Comparison of ENCODE assay signal across 18 cellular contexts in genomic region chr7:48105045-48105444, GRCh38. TPM values are rescaled to one million over a fixed set of nuclear protein-coding genes. Genes with fewer than 3 reads are reported as not detected.
A peak's percentile ranks its signal among the peaks of the same experiment; 100 is the strongest.
DNase-seq lines count a peak whose midpoint lies in the region; ATAC-seq and TF ChIP-seq lines count a peak whose summit lies in the region.
"Had no signal": no experiment of that assay in that cellular context is flagged by ENCODE, and none has a peak within 500 bp of the region (broad histone marks: within the 10 kb centered on the region; RNA-seq: fewer than 3 reads in every experiment).

No MANE protein-coding gene starts in this region.

- H3K27ac Mint-ChIP-seq in CD4-positive, alpha-beta T cell, result peak overlapping the region; percentile 49
- H3K27ac Mint-ChIP-seq in activated CD8-positive, alpha-beta T cell treated with anti-CD3 and anti-CD28 coated beads for 36 hours, result peak overlapping the region; percentile 48
- H3K27ac Mint-ChIP-seq in naive thymus-derived CD4-positive, alpha-beta T cell, result peak overlapping the region in 7 of 9 donors; percentile 15 to 85 (median 71)

- intact Hi-C loops in CD4-positive, alpha-beta T cell (cut with DNase I, micrococcal nuclease), result no loop called here
- intact Hi-C loops in activated CD8-positive, alpha-beta T cell treated with anti-CD3 and anti-CD28 coated beads for 36 hours (cut with micrococcal nuclease), result no loop called here
- intact Hi-C loops in naive thymus-derived CD4-positive, alpha-beta T cell (cut with micrococcal nuclease), result no loop called here

- H3K4me3 ChIP-seq in naive thymus-derived CD4-positive, alpha-beta T cell (ENCODE audit: low read length), result no peak overlapping the region

- peaks cover 15% of the 10 kb centered on the region for H3K4me1 Mint-ChIP-seq in CD4-positive, alpha-beta T cell (ENCODE audit: low read depth)
- peaks cover 8% of the 10 kb centered on the region for H3K4me1 Mint-ChIP-seq in activated CD8-positive, alpha-beta T cell treated with anti-CD3 and anti-CD28 coated beads for 36 hours (ENCODE audit: low read depth)
- peaks cover 16 to 47% (median 25%) of the 10 kb centered on the region in 7 donors for H3K4me1 Mint-ChIP-seq in naive thymus-derived CD4-positive, alpha-beta T cell

- peak; percentile 47 for DNase-seq in activated CD8-positive, alpha-beta memory T cell treated with anti-CD3 and anti-CD28 coated beads for 24 hours
- DNase-seq in activated CD8-positive, alpha-beta memory T cell treated with anti-CD3 and anti-CD28 coated beads, Interleukin-2, amount 50 U/mL, for 48 hours, result no peak
- no peak for DNase-seq in CD4-positive, alpha-beta T cell
- DNase-seq in activated CD8-positive, alpha-beta T cell treated with anti-CD3 and anti-CD28 coated beads for 36 hours, result no peak
- no peak for DNase-seq in naive thymus-derived CD4-positive, alpha-beta T cell
- no peak for DNase-seq in NCI-H2081 (lab: John Stamatoyannopoulos, UW)
- DNase-seq in NCI-H1694 (lab: John Stamatoyannopoulos, UW), result no peak
- no peak for DNase-seq in NCI-H1092 (lab: John Stamatoyannopoulos, UW)
- DNase-seq: C1 segment of cervical spinal cord; DMS79 treated with DMSO at 0.1 percent for 48 hours; IMR-90; Kasumi-1; NCI-H1417; NCI-H2029 treated with DMSO at 0.1 percent for 48 hours; NCI-H2227 treated with DMSO at 0.1 percent for 48 hours; NCI-H526 treated with DMSO at 0.1 percent for 48 hours; NK-92 treated with Interleukin-12 subunit alpha and Interleukin-12 subunit beta, amount 100 ng/mL, for 24 hours; OCI-M1 had no signal

- H3K36me3 Mint-ChIP-seq in CD4-positive, alpha-beta T cell (ENCODE audit: low read depth), result peaks cover 88% of the 10 kb centered on the region
- H3K36me3 Mint-ChIP-seq in activated CD8-positive, alpha-beta T cell treated with anti-CD3 and anti-CD28 coated beads for 36 hours (ENCODE audit: low read depth), result peaks cover 61% of the 10 kb centered on the region
- H3K36me3 Mint-ChIP-seq in naive thymus-derived CD4-positive, alpha-beta T cell, result peaks cover 17 to 55% (median 49%) of the 10 kb centered on the region in 5 donors

- POLR2A ChIA-PET in CD4-positive, alpha-beta T cell (lab: Charles Lee), result interaction anchor here (1.6 to 1.9 kb wide), 2 partner anchors 16 to 113 kb away, joined by 5 to 6 read pairs; partner anchors contain the start of gene UPP1
- POLR2A ChIA-PET in activated CD8-positive, alpha-beta T cell treated with anti-CD3 and anti-CD28 coated beads for 36 hours (lab: Charles Lee), result interaction anchor here (1.3 kb wide), 1 partner anchor 16 kb away, joined by 3 read pairs; the partner anchor contains the start of gene UPP1
- POLR2A ChIA-PET in naive thymus-derived CD4-positive, alpha-beta T cell (lab: Charles Lee), result interaction anchor here (0.5 to 1.4 kb wide), 3 partner anchors 113 to 131 kb away, joined by 3 to 5 read pairs (median 5); no protein-coding TSS in a partner anchor

- no peak overlapping the region for H3K4me3 Mint-ChIP-seq in CD4-positive, alpha-beta T cell
- no peak overlapping the region for H3K4me3 Mint-ChIP-seq in activated CD8-positive, alpha-beta T cell treated with anti-CD3 and anti-CD28 coated beads for 36 hours
- H3K4me3 Mint-ChIP-seq in naive thymus-derived CD4-positive, alpha-beta T cell, result no peak overlapping the region

- H3K36me3 ChIP-seq in naive thymus-derived CD4-positive, alpha-beta T cell (ENCODE audit: control insufficient read depth in 2 of 3, insufficient read depth in 3 of 3, low read length in 3 of 3), result peaks cover 31 to 85% (median 40%) of the 10 kb centered on the region in 3 experiments

- H3K4me1 ChIP-seq in naive thymus-derived CD4-positive, alpha-beta T cell (ENCODE audit: control insufficient read depth in 2 of 2, insufficient read depth in 2 of 2, low read length in 2 of 2), result peaks cover 7 to 28% of the 10 kb centered on the region in 2 donors

- TF ChIP-seq CTCF in CD4-positive, alpha-beta T cell (IDR thresholded peaks at IDR 0.05), result no peak
- no peak for TF ChIP-seq CTCF in activated CD8-positive, alpha-beta T cell treated with anti-CD3 and anti-CD28 coated beads for 36 hours (IDR thresholded peaks at IDR 0.05)

- H3K9me3 ChIP-seq in CD4-positive, alpha-beta T cell (ENCODE audit: control insufficient read depth, low read length), result no peaks in the 10 kb centered on the region
- H3K9me3 ChIP-seq in naive thymus-derived CD4-positive, alpha-beta T cell (ENCODE audit: control insufficient read depth in 2 of 3, low read length in 3 of 3), result no peaks in the 10 kb centered on the region

- H3K27ac ChIP-seq in CD4-positive, alpha-beta T cell (ENCODE audit: low read depth, low read length), result no peak overlapping the region
- no peak overlapping the region for H3K27ac ChIP-seq in naive thymus-derived CD4-positive, alpha-beta T cell (ENCODE audit: low read depth, low read length)

- H3K9me3 Mint-ChIP-seq in CD4-positive, alpha-beta T cell, result no peaks in the 10 kb centered on the region
- no peaks in the 10 kb centered on the region for H3K9me3 Mint-ChIP-seq in activated CD8-positive, alpha-beta T cell treated with anti-CD3 and anti-CD28 coated beads for 36 hours
- no peaks in the 10 kb centered on the region for H3K9me3 Mint-ChIP-seq in naive thymus-derived CD4-positive, alpha-beta T cell

- H3K27me3 ChIP-seq in CD4-positive, alpha-beta T cell (ENCODE audit: control insufficient read depth, insufficient read depth, low read length), result no peaks in the 10 kb centered on the region
- no peaks in the 10 kb centered on the region for H3K27me3 ChIP-seq in naive thymus-derived CD4-positive, alpha-beta T cell (ENCODE audit: control insufficient read depth in 2 of 2, insufficient read depth in 2 of 2, low read length in 2 of 2)

- no peak for ATAC-seq in CD4-positive, alpha-beta T cell (ENCODE audit: poor library complexity)
- no peak for ATAC-seq in activated CD8-positive, alpha-beta T cell treated with anti-CD3 and anti-CD28 coated beads for 36 hours
- ATAC-seq in naive thymus-derived CD4-positive, alpha-beta T cell, result no peak

- H3K27me3 Mint-ChIP-seq in CD4-positive, alpha-beta T cell, result no peaks in the 10 kb centered on the region
- H3K27me3 Mint-ChIP-seq in activated CD8-positive, alpha-beta T cell treated with anti-CD3 and anti-CD28 coated beads for 36 hours, result no peaks in the 10 kb centered on the region
- H3K27me3 Mint-ChIP-seq in naive thymus-derived CD4-positive, alpha-beta T cell, result no peaks in the 10 kb centered on the region

- CTCF ChIA-PET in CD4-positive, alpha-beta T cell (lab: Charles Lee), result no interaction called here
- CTCF ChIA-PET in activated CD8-positive, alpha-beta T cell treated with anti-CD3 and anti-CD28 coated beads for 36 hours (lab: Charles Lee), result interaction anchor here (0.8 to 10.1 kb wide), 5 partner anchors 9 to 160 kb away, joined by 3 to 171 read pairs (median 3); no protein-coding TSS in a partner anchor
- CTCF ChIA-PET in naive thymus-derived CD4-positive, alpha-beta T cell (lab: Charles Lee), result interaction anchor here (8.0 kb wide), 1 partner anchor 114 kb away, joined by 91 read pairs; no protein-coding TSS in a partner anchor

RNA-seq across cellular contexts. Expression of gene UPP1, which starts 16.0 kb away (rescaled TPM):
- 100 to 1,000 TPM; 125 to 126 TPM for total RNA-seq in CD4-positive, alpha-beta T cell
- 10 to 100 TPM; 89.6 to 93.3 TPM for total RNA-seq in activated CD8-positive, alpha-beta T cell treated with anti-CD3 and anti-CD28 coated beads for 36 hours
- 100 to 1,000 TPM in 1 of 5 experiments, 10 to 100 TPM in 4; 40.2 to 143 (median 89.4) TPM for total RNA-seq in naive thymus-derived CD4-positive, alpha-beta T cell
- polyA plus RNA-seq in naive thymus-derived CD4-positive, alpha-beta T cell, result 100 to 1,000 TPM; 119 to 121 TPM
